ENCODE assay signal across 8 cellular contexts in genomic region chr12:114166360-114166759, GRCh38.
DNase-seq lines count a peak whose midpoint lies in the region; ATAC-seq, FAIRE-seq and TF ChIP-seq lines count a peak whose summit lies in the region.

No MANE protein-coding gene starts in this region.

- no peaks in the 10 kb centered on the region for H3K4me1 ChIP-seq in kidney (ENCODE audit: control insufficient read depth in 1 of 2, insufficient read depth in 1 of 2, low read depth in 1 of 2, low read length in 2 of 2)

- H3K9ac ChIP-seq in kidney (ENCODE audit: low read length in 2 of 2): no peak overlapping the region

- H3K9me3 ChIP-seq in kidney (ENCODE audit: control insufficient read depth in 1 of 2, low read length in 2 of 2): no peaks in the 10 kb centered on the region

- no peaks in the 10 kb centered on the region for H3K9me3 Mint-ChIP-seq in activated CD8-positive, alpha-beta T cell treated with anti-CD3 and anti-CD28 coated beads, Interleukin-2, amount 10 ng/mL, durations not matched to agents 7 days and 5 days (ENCODE audit: insufficient read depth)
- H3K9me3 Mint-ChIP-seq in activated CD4-positive, alpha-beta memory T cell treated with anti-CD3 and anti-CD28 coated beads, Interleukin-2, amount 10 ng/mL, durations not matched to agents 7 days and 5 days: peaks cover 2% of the 10 kb centered on the region
- H3K9me3 Mint-ChIP-seq in activated CD4-positive, alpha-beta T cell treated with anti-CD3 and anti-CD28 coated beads, Interleukin-2, amount 10 ng/mL, durations not matched to agents 7 days and 5 days: no peaks in the 10 kb centered on the region

- no peaks in the 10 kb centered on the region for H3K36me3 ChIP-seq in kidney (ENCODE audit: control insufficient read depth in 1 of 2, insufficient read depth in 2 of 2, low read length in 2 of 2)

- H3K36me3 Mint-ChIP-seq in activated CD8-positive, alpha-beta T cell treated with anti-CD3 and anti-CD28 coated beads, Interleukin-2, amount 10 ng/mL, durations not matched to agents 7 days and 5 days (ENCODE audit: low read depth): no peaks in the 10 kb centered on the region
- no peaks in the 10 kb centered on the region for H3K36me3 Mint-ChIP-seq in activated CD4-positive, alpha-beta memory T cell treated with anti-CD3 and anti-CD28 coated beads, Interleukin-2, amount 10 ng/mL, durations not matched to agents 7 days and 5 days (ENCODE audit: low read depth)
- no peaks in the 10 kb centered on the region for H3K36me3 Mint-ChIP-seq in activated CD4-positive, alpha-beta T cell treated with anti-CD3 and anti-CD28 coated beads, Interleukin-2, amount 10 ng/mL, durations not matched to agents 7 days and 5 days (ENCODE audit: low read depth)

- no peak overlapping the region for H3K4me3 Mint-ChIP-seq in activated CD8-positive, alpha-beta T cell treated with anti-CD3 and anti-CD28 coated beads, Interleukin-2, amount 10 ng/mL, durations not matched to agents 7 days and 5 days
- H3K4me3 Mint-ChIP-seq in activated CD4-positive, alpha-beta memory T cell treated with anti-CD3 and anti-CD28 coated beads, Interleukin-2, amount 10 ng/mL, durations not matched to agents 7 days and 5 days: no peak overlapping the region
- H3K4me3 Mint-ChIP-seq in activated CD4-positive, alpha-beta T cell treated with anti-CD3 and anti-CD28 coated beads, Interleukin-2, amount 10 ng/mL, durations not matched to agents 7 days and 5 days: no peak overlapping the region

- H3K4me1 Mint-ChIP-seq in activated CD8-positive, alpha-beta T cell treated with anti-CD3 and anti-CD28 coated beads, Interleukin-2, amount 10 ng/mL, durations not matched to agents 7 days and 5 days (ENCODE audit: low read depth): no peaks in the 10 kb centered on the region
- H3K4me1 Mint-ChIP-seq in activated CD4-positive, alpha-beta memory T cell treated with anti-CD3 and anti-CD28 coated beads, Interleukin-2, amount 10 ng/mL, durations not matched to agents 7 days and 5 days: no peaks in the 10 kb centered on the region
- H3K4me1 Mint-ChIP-seq in activated CD4-positive, alpha-beta T cell treated with anti-CD3 and anti-CD28 coated beads, Interleukin-2, amount 10 ng/mL, durations not matched to agents 7 days and 5 days: no peaks in the 10 kb centered on the region

- no peak overlapping the region for H3K4me3 ChIP-seq in kidney (ENCODE audit: low read length in 2 of 2)

- DNase-seq in Ammon's horn (ENCODE audit: low spot score) (peak; percentile 80), HK-2 (ENCODE audit: unreplicated experiment) (peak; percentile 7), kidney (no peak)
- peak; percentile 20 for DNase-seq in activated CD8-positive, alpha-beta T cell treated with anti-CD3 and anti-CD28 coated beads, Interleukin-2, amount 10 ng/mL, durations not matched to agents 7 days and 5 days
- no peak for DNase-seq in activated CD4-positive, alpha-beta memory T cell treated with anti-CD3 and anti-CD28 coated beads, Interleukin-2, amount 10 ng/mL, durations not matched to agents 7 days and 5 days
- no peak for DNase-seq in activated CD4-positive, alpha-beta T cell treated with anti-CD3 and anti-CD28 coated beads, Interleukin-2, amount 10 ng/mL, durations not matched to agents 7 days and 5 days

- H3K27me3 Mint-ChIP-seq in activated CD8-positive, alpha-beta T cell treated with anti-CD3 and anti-CD28 coated beads, Interleukin-2, amount 10 ng/mL, durations not matched to agents 7 days and 5 days (ENCODE audit: low read depth): no peaks in the 10 kb centered on the region
- H3K27me3 Mint-ChIP-seq in activated CD4-positive, alpha-beta memory T cell treated with anti-CD3 and anti-CD28 coated beads, Interleukin-2, amount 10 ng/mL, durations not matched to agents 7 days and 5 days: no peaks in the 10 kb centered on the region
- H3K27me3 Mint-ChIP-seq in activated CD4-positive, alpha-beta T cell treated with anti-CD3 and anti-CD28 coated beads, Interleukin-2, amount 10 ng/mL, durations not matched to agents 7 days and 5 days: no peaks in the 10 kb centered on the region

- FAIRE-seq in kidney (lab: Jason Lieb, UNC): no peak

- no peak for ATAC-seq in activated CD8-positive, alpha-beta T cell treated with anti-CD3 and anti-CD28 coated beads, Interleukin-2, amount 10 ng/mL, durations not matched to agents 7 days and 5 days
- ATAC-seq in HG02623 (IDR thresholded peaks at IDR 0.05; ENCODE audit: unreplicated experiment): no peak
- ATAC-seq in GM21423 (IDR thresholded peaks at IDR 0.05; ENCODE audit: unreplicated experiment): no peak

- POLR2A ChIA-PET in activated CD8-positive, alpha-beta T cell treated with anti-CD3 and anti-CD28 coated beads, Interleukin-2, amount 10 ng/mL, durations not matched to agents 7 days and 5 days (lab: Charles Lee): no interaction called here
- POLR2A ChIA-PET in activated CD4-positive, alpha-beta memory T cell treated with anti-CD3 and anti-CD28 coated beads, Interleukin-2, amount 10 ng/mL, durations not matched to agents 7 days and 5 days (lab: Charles Lee): no interaction called here
- POLR2A ChIA-PET in activated CD4-positive, alpha-beta T cell treated with anti-CD3 and anti-CD28 coated beads, Interleukin-2, amount 10 ng/mL, durations not matched to agents 7 days and 5 days (lab: Charles Lee): no interaction called here

- intact Hi-C loops in kidney (cut with DNase I): no loop called here

- peak; percentile 19 for TF ChIP-seq CTCF in kidney (IDR thresholded peaks at IDR 0.05; ENCODE audit: borderline replicate concordance, extremely low read depth, insufficient read depth)

- CTCF ChIA-PET in activated CD8-positive, alpha-beta T cell treated with anti-CD3 and anti-CD28 coated beads, Interleukin-2, amount 10 ng/mL, durations not matched to agents 7 days and 5 days (lab: Charles Lee): interaction anchor here (1.0 to 1.6 kb wide), 2 partner anchors 186 to 342 kb away, joined by 3 read pairs; no protein-coding TSS in a partner anchor
- CTCF ChIA-PET in activated CD4-positive, alpha-beta memory T cell treated with anti-CD3 and anti-CD28 coated beads, Interleukin-2, amount 10 ng/mL, durations not matched to agents 7 days and 5 days (lab: Charles Lee): interaction anchor here (1.5 to 2.8 kb wide), 2 partner anchors 9 to 342 kb away, joined by 4 to 8 read pairs; no protein-coding TSS in a partner anchor
- CTCF ChIA-PET in activated CD4-positive, alpha-beta T cell treated with anti-CD3 and anti-CD28 coated beads, Interleukin-2, amount 10 ng/mL, durations not matched to agents 7 days and 5 days (lab: Charles Lee): no interaction called here

- no peak overlapping the region for H3K27ac Mint-ChIP-seq in activated CD8-positive, alpha-beta T cell treated with anti-CD3 and anti-CD28 coated beads, Interleukin-2, amount 10 ng/mL, durations not matched to agents 7 days and 5 days
- H3K27ac Mint-ChIP-seq in activated CD4-positive, alpha-beta memory T cell treated with anti-CD3 and anti-CD28 coated beads, Interleukin-2, amount 10 ng/mL, durations not matched to agents 7 days and 5 days: no peak overlapping the region
- H3K27ac Mint-ChIP-seq in activated CD4-positive, alpha-beta T cell treated with anti-CD3 and anti-CD28 coated beads, Interleukin-2, amount 10 ng/mL, durations not matched to agents 7 days and 5 days: no peak overlapping the region

- H3K27ac ChIP-seq in kidney (ENCODE audit: low read depth in 2 of 2, low read length in 2 of 2): no peak overlapping the region

Comparison
In these comparisons a context has a peak if more than half of its experiments do, and no peak if none do; other contexts are left out.
1. DNase-seq: peak in Ammon's horn (single experiment), HK-2 (single experiment) and activated CD8-positive, alpha-beta T cell treated with anti-CD3 and anti-CD28 coated beads, Interleukin-2, amount 10 ng/mL, durations not matched to agents 7 days and 5 days (single experiment); none in kidney (single experiment), activated CD4-positive, alpha-beta memory T cell treated with anti-CD3 and anti-CD28 coated beads, Interleukin-2, amount 10 ng/mL, durations not matched to agents 7 days and 5 days (single experiment) and activated CD4-positive, alpha-beta T cell treated with anti-CD3 and anti-CD28 coated beads, Interleukin-2, amount 10 ng/mL, durations not matched to agents 7 days and 5 days (single experiment).